1 cellular context compared by ENCODE assay signal in genomic region chr4:146175541-146176453, GRCh38.
A peak's percentile ranks its signal among the peaks of the same experiment; 100 is the strongest.
TF ChIP-seq lines count a peak whose summit lies in the region.

Gene LSM6 (plus strand): TSS chr4:146175718. CDS start chr4:146182922, 7,204 bp downstream.

TF ChIP-seq in HepG2, 621 proteins besides CTCF, POLR2A, EP300 and RAD21 (continued from another document and continues in another):
- TF ChIP-seq ZNF816 (CRISPR knock-in tag; IDR thresholded peaks at IDR 0.05; ENCODE audit: borderline replicate concordance) (0 out of 2 replicates have a peak, but pooled peaks have one; percentile 27), KLF6 (CRISPR knock-in tag; IDR thresholded peaks at IDR 0.05) (0 out of 2 replicates have a peak, but pooled peaks have one; percentile 58), POGZ (CRISPR knock-in tag; IDR thresholded peaks at IDR 0.05) (peak; percentile 83), MTF1 (CRISPR knock-in tag; IDR thresholded peaks at IDR 0.05) (no peak), ZNF784 (CRISPR knock-in tag; IDR thresholded peaks at IDR 0.05; ENCODE audit: borderline replicate concordance) (0 out of 2 replicates have a peak, but pooled peaks have one; percentile 62), ELF3 (CRISPR knock-in tag; IDR thresholded peaks at IDR 0.05) (peak; percentile 79), DZIP1 (CRISPR knock-in tag; IDR thresholded peaks at IDR 0.05) (peak; percentile 78; the same call in 1 of the 2 replicates), ZSCAN21 (CRISPR knock-in tag; IDR thresholded peaks at IDR 0.05; ENCODE audit: borderline replicate concordance) (peak; percentile 77; the same call in 1 of the 2 replicates), ATF7-NPFF (CRISPR knock-in tag; IDR thresholded peaks at IDR 0.05; ENCODE audit: low read depth) (peak; percentile 64; the same call in 1 of the 2 replicates), FLYWCH1 (CRISPR knock-in tag; IDR thresholded peaks at IDR 0.05) (0 out of 2 replicates have a peak, but pooled peaks have one; percentile 19), SIN3A (IDR thresholded peaks at IDR 0.05; ENCODE audit: borderline replicate concordance, low read depth, low read length) (peak; percentile 63; the same call in 1 of the 2 replicates), ELF1 (CRISPR knock-in tag; IDR thresholded peaks at IDR 0.05) (peak; percentile 40), IRF2 (CRISPR knock-in tag; IDR thresholded peaks at IDR 0.05) (peak; percentile 100), ZNF333 (CRISPR knock-in tag; IDR thresholded peaks at IDR 0.05; ENCODE audit: borderline replicate concordance) (0 out of 2 replicates have a peak, but pooled peaks have one; percentile 44), ZNF354B (CRISPR knock-in tag; IDR thresholded peaks at IDR 0.05) (no peak), ZNF780A (CRISPR knock-in tag; IDR thresholded peaks at IDR 0.05) (no peak), PAWR (CRISPR knock-in tag; IDR thresholded peaks at IDR 0.05; ENCODE audit: borderline replicate concordance) (no peak), ZIK1 (CRISPR knock-in tag; IDR thresholded peaks at IDR 0.05; ENCODE audit: borderline replicate concordance, low read depth) (no peak; the same call in 1 of the 2 replicates), ZEB1 (IDR thresholded peaks at IDR 0.05; ENCODE audit: insufficient replicate concordance, low read depth) (peak; percentile 20), HNRNPK (IDR thresholded peaks at IDR 0.05; ENCODE audit: low read depth, low read length, poor library complexity, severe bottlenecking) (no peak), ELF4 (CRISPR knock-in tag; IDR thresholded peaks at IDR 0.05; ENCODE audit: borderline replicate concordance) (no peak), GLMP (CRISPR knock-in tag; IDR thresholded peaks at IDR 0.05; ENCODE audit: borderline replicate concordance) (0 out of 2 replicates have a peak, but pooled peaks have one; percentile 20), KDM5A (IDR thresholded peaks at IDR 0.05; ENCODE audit: borderline replicate concordance, low read length) (peak; percentile 86; the same call in 1 of the 2 replicates), ZNF761 (CRISPR knock-in tag; conservative IDR thresholded peaks at IDR 0.05) (0 out of 2 replicates have a peak, but pooled peaks have one; percentile 77), ZBTB14 (CRISPR knock-in tag; IDR thresholded peaks at IDR 0.05) (no peak), ZNF264 (CRISPR knock-in tag; IDR thresholded peaks at IDR 0.05) (no peak), CBX5 (CRISPR knock-in tag; IDR thresholded peaks at IDR 0.05; ENCODE audit: borderline replicate concordance) (no peak), HOXD1 (CRISPR knock-in tag; IDR thresholded peaks at IDR 0.05) (no peak), ZNF136 (CRISPR knock-in tag; IDR thresholded peaks at IDR 0.05; ENCODE audit: low read depth) (0 out of 2 replicates have a peak, but pooled peaks have one; percentile 46), ZNF788 (CRISPR knock-in tag; IDR thresholded peaks at IDR 0.05; ENCODE audit: borderline replicate concordance) (no peak), ZNF407 (CRISPR knock-in tag; IDR thresholded peaks at IDR 0.05; ENCODE audit: not compliant biosample characterization) (peak; percentile 84), ZKSCAN8 (CRISPR knock-in tag; IDR thresholded peaks at IDR 0.05; ENCODE audit: borderline replicate concordance) (no peak), MLLT10 (CRISPR knock-in tag; IDR thresholded peaks at IDR 0.05) (no peak), GATAD1 (CRISPR knock-in tag; IDR thresholded peaks at IDR 0.05) (peak; percentile 84), ZBTB7B (CRISPR knock-in tag; IDR thresholded peaks at IDR 0.05) (0 out of 2 replicates have a peak, but pooled peaks have one; percentile 32), E2F5 (CRISPR knock-in tag; conservative IDR thresholded peaks at IDR 0.05) (0 out of 2 replicates have a peak, but pooled peaks have one; percentile 45), E2F1 (CRISPR knock-in tag; IDR thresholded peaks at IDR 0.05) (peak; percentile 39; the same call in 1 of the 2 replicates), IKZF5 (CRISPR knock-in tag; IDR thresholded peaks at IDR 0.05) (peak; percentile 78; the same call in 1 of the 2 replicates), AGO1 (IDR thresholded peaks at IDR 0.05; ENCODE audit: low read depth, low read length, poor library complexity, severe bottlenecking) (peak; percentile 38), MYC (CRISPR knock-in tag; IDR thresholded peaks at IDR 0.05; ENCODE audit: borderline replicate concordance) (peak; percentile 46; the same call in 1 of the 2 replicates), TP53 (CRISPR knock-in tag; conservative IDR thresholded peaks at IDR 0.05) (no peak), ZNF160 (CRISPR knock-in tag; IDR thresholded peaks at IDR 0.05) (no peak), SRY (CRISPR knock-in tag; IDR thresholded peaks at IDR 0.05) (peak; percentile 82; the same call in 1 of the 2 replicates), KLF13 (CRISPR knock-in tag; IDR thresholded peaks at IDR 0.05) (no peak), ZNF33B (CRISPR knock-in tag; IDR thresholded peaks at IDR 0.05) (no peak), SNRNP70 (IDR thresholded peaks at IDR 0.05; ENCODE audit: low read depth, low read length) (no peak), ZSCAN9 (CRISPR knock-in tag; IDR thresholded peaks at IDR 0.05; ENCODE audit: borderline replicate concordance) (no peak), ZNF383 (CRISPR knock-in tag; IDR thresholded peaks at IDR 0.05; ENCODE audit: borderline replicate concordance) (no peak), AGO2 (optimal IDR thresholded peaks at IDR 0.05; ENCODE audit: low read depth, low read length) (peak; percentile 43), ZFX (CRISPR knock-in tag; IDR thresholded peaks at IDR 0.05; ENCODE audit: low read depth) (peak; percentile 95)
